ENCODE assay signal across 25 cellular contexts in the genomic region with DNA sequence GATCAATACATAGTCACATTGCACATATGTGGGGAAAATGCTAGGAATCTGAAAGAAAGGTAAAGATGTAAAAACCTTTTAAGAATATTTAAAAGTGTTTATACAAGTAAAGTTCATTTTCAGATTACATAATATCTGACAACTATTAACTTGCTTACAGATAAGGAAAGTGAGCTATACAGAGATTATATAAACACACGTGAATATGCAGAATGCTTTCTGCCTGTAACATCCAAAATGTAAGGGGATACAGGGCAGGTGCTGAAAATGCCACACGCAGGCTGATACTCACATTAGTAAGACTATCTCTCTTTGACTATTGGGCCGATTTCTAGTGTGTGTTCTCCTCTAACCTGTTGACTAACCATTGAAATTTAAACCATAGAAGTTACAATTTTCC. TPM values are rescaled to one million over a fixed set of nuclear protein-coding genes. Genes with fewer than 3 reads are reported as not detected.
DNase-seq lines count a peak whose midpoint lies in the region; ATAC-seq, FAIRE-seq and TF ChIP-seq lines count a peak whose summit lies in the region.
"Had no signal": no experiment of that assay in that cellular context is flagged by ENCODE, and none has a peak within 500 bp of the region (broad histone marks: within the 10 kb centered on the region; RNA-seq: fewer than 3 reads in every experiment).

No MANE protein-coding gene starts in this region.

- H3K9me2 ChIP-seq in PC-3 (replicated peaks; ENCODE audit: low read length): no peaks in the 10 kb centered on the region

- H3K4me2 ChIP-seq in HepG2 (ENCODE audit: low read depth, low read length) (no peak overlapping the region), PC-3 (ENCODE audit: low read length) (0 out of 2 replicates have a peak overlapping the region, but pooled peaks have one; percentile 68)
- H3K4me2 ChIP-seq: BLaER1 treated with 17β-estradiol and CSF1 and Interleukin-3, amounts not matched to agents 10 nM and 100 nM had no signal

- intact Hi-C loops in right lobe of liver (cut with DNase I): no loop called here
- intact Hi-C loops in HepG2 (cut with micrococcal nuclease; ENCODE audit: unreplicated experiment): no loop called here
- intact Hi-C loops in PC-3 (cut with micrococcal nuclease): loop anchor here (5.0 kb wide), 1 partner anchor 44 kb away; no protein-coding TSS in a partner anchor
- intact Hi-C loops in colonic mucosa (cut with DNase I): no loop called here

- no peaks in the 10 kb centered on the region for H3K27me3 ChIP-seq in right lobe of liver
- peaks cover 0 to 6% of the 10 kb centered on the region in 2 experiments; a peak in 2 of 5 replicates for H3K27me3 ChIP-seq in HepG2 (ENCODE audit: control insufficient read depth in 1 of 2, insufficient read depth in 2 of 2, low read length in 2 of 2)
- H3K27me3 ChIP-seq in PC-3 (ENCODE audit: low read length): no peaks in the 10 kb centered on the region
- no peaks in the 10 kb centered on the region for H3K27me3 ChIP-seq in colonic mucosa
- H3K27me3 ChIP-seq: BLaER1 treated with 17β-estradiol and CSF1 and Interleukin-3, amounts not matched to agents 10 nM and 100 nM had no signal

- no peak for DNase-seq in right lobe of liver
- DNase-seq in HepG2 (ENCODE audit: low spot score): no peak
- DNase-seq in PC-3: no peak
- no peak for DNase-seq in colonic mucosa
- DNase-seq in anterior cingulate cortex (lab: John Stamatoyannopoulos, UW): no peak
- DNase-seq in occipital lobe (lab: John Stamatoyannopoulos, UW): no peak
- no peak for DNase-seq in progenitor cell of endocrine pancreas (ENCODE audit: low spot score, unreplicated experiment)
- no peak for DNase-seq in SKM-1 (lab: John Stamatoyannopoulos, UW; ENCODE audit: unreplicated experiment)
- DNase-seq: 8988T; CD8-positive, alpha-beta T cell; DMS153; GM23248; H9; Karpas-422; NCI-H1694; NCI-H2107; NCI-H2227 treated with DMSO at 0.1 percent for 48 hours; NCI-H510A treated with DMSO at 0.1 percent for 48 hours; NCI-H748 treated with DMSO at 0.1 percent for 48 hours had no signal

- peaks cover 2% of the 10 kb centered on the region for H3K36me3 Mint-ChIP-seq in progenitor cell of endocrine pancreas (ENCODE audit: insufficient read depth)

- FAIRE-seq in HepG2 (lab: Jason Lieb, UNC): no peak
- FAIRE-seq: GM18507, HTR-8/SVneo had no signal

- H3K36me3 ChIP-seq in right lobe of liver: no peaks in the 10 kb centered on the region
- no peaks in the 10 kb centered on the region for H3K36me3 ChIP-seq in HepG2 (replicated peaks in 1 of 2; ENCODE audit: control insufficient read depth in 1 of 2, insufficient read depth in 2 of 2, low read length in 2 of 2)
- H3K36me3 ChIP-seq in PC-3 (ENCODE audit: low read depth, low read length): peaks cover 7% of the 10 kb centered on the region; the same call in 1 of the 2 replicates
- no peaks in the 10 kb centered on the region for H3K36me3 ChIP-seq in colonic mucosa

- no peak overlapping the region for H3K4me3 Mint-ChIP-seq in progenitor cell of endocrine pancreas (ENCODE audit: low read depth)
- H3K4me3 Mint-ChIP-seq: CD8-positive, alpha-beta T cell; H9; IgD-negative memory B cell had no signal

- in situ Hi-C loops in HepG2 (cut with HindIII; ENCODE audit: extremely low pct_ligation_motif_present, low pct_unique_long_range_greater_than_20kb): no loop called here

- POLR2A ChIA-PET in HepG2 (lab: Yijun Ruan, JAX) (no interaction called here), PC-3 (lab: Charles Lee; ENCODE audit: unreplicated experiment) (no interaction called here)

- H3K9me3 Mint-ChIP-seq in progenitor cell of endocrine pancreas (ENCODE audit: low read depth): peaks cover 22% of the 10 kb centered on the region

- H3K79me2 ChIP-seq in HepG2 (ENCODE audit: insufficient read depth, low read length): no peaks in the 10 kb centered on the region
- H3K79me2 ChIP-seq in PC-3 (ENCODE audit: low read length): no peaks in the 10 kb centered on the region

- H3K9me3 ChIP-seq in right lobe of liver (peaks cover 0 to 11% (median 0%) of the 10 kb centered on the region in 4 donors), HepG2 (ENCODE audit: low read length) (peaks cover 16% of the 10 kb centered on the region; the same call in 1 of the 2 replicates), PC-3 (ENCODE audit: low read length) (peaks cover 5% of the 10 kb centered on the region; the same call in 1 of the 2 replicates), colonic mucosa (no peaks in the 10 kb centered on the region)

- H4K20me1 ChIP-seq in HepG2 (ENCODE audit: insufficient read depth, low read length): no peaks in the 10 kb centered on the region
- no peaks in the 10 kb centered on the region for H4K20me1 ChIP-seq in PC-3 (ENCODE audit: low read length)
- H4K20me1 ChIP-seq: BLaER1 treated with 17β-estradiol and CSF1 and Interleukin-3, amounts not matched to agents 10 nM and 100 nM had no signal

- H3K4me1 ChIP-seq in right lobe of liver: peaks cover 0 to 8% (median 0%) of the 10 kb centered on the region in 4 donors
- H3K4me1 ChIP-seq in HepG2 (ENCODE audit: insufficient read depth, low read length): no peaks in the 10 kb centered on the region
- peaks cover 38% of the 10 kb centered on the region for H3K4me1 ChIP-seq in PC-3 (ENCODE audit: insufficient read depth, low read length)
- peaks cover 4% of the 10 kb centered on the region for H3K4me1 ChIP-seq in colonic mucosa

- BruUV-seq in HepG2 (replicated peaks; lab: Mats Ljungman, UMichigan) (no TSS peak), PC-3 (replicated peaks; lab: Mats Ljungman, UMichigan) (no TSS peak)

- H3F3A ChIP-seq in PC-3 (ENCODE audit: low read length, unreplicated experiment): no peaks in the 10 kb centered on the region

- H3K4me1 Mint-ChIP-seq in progenitor cell of endocrine pancreas (ENCODE audit: low read depth): peaks cover 14% of the 10 kb centered on the region

- H3K27ac ChIP-seq in right lobe of liver: no peak overlapping the region
- H3K27ac ChIP-seq in HepG2 (ENCODE audit: extremely low read length, insufficient read depth, low read length): no peak overlapping the region
- peak overlapping the region; percentile 97 for H3K27ac ChIP-seq in PC-3 (ENCODE audit: low read length)
- peak overlapping the region; percentile 55 for H3K27ac ChIP-seq in colonic mucosa
- H3K27ac ChIP-seq: BLaER1 treated with 17β-estradiol and CSF1 and Interleukin-3, amounts not matched to agents 10 nM and 100 nM; GM23248 had no signal

- H2AFZ ChIP-seq in HepG2 (ENCODE audit: low read length): no peak overlapping the region
- no peak overlapping the region for H2AFZ ChIP-seq in PC-3 (ENCODE audit: low read length)
- H2AFZ ChIP-seq: GM23248 had no signal

- TF ChIP-seq POLR2A in right lobe of liver (IDR thresholded peaks at IDR 0.05) (no peak), HepG2 (IDR thresholded peaks at IDR 0.05; ENCODE audit: insufficient read depth in 1 of 2, low read depth in 2 of 2, low read length in 2 of 2) (no peak)

- H3K4me3 ChIP-seq in right lobe of liver: no peak overlapping the region
- H3K4me3 ChIP-seq in HepG2 (replicated peaks in 1 of 3; ENCODE audit: insufficient read depth in 1 of 3, low read depth in 2 of 3, low read length in 3 of 3): no peak overlapping the region
- no peak overlapping the region for H3K4me3 ChIP-seq in PC-3 (ENCODE audit: low read length)
- H3K4me3 ChIP-seq in colonic mucosa: no peak overlapping the region
- H3K4me3 ChIP-seq: BLaER1 treated with 17β-estradiol and CSF1 and Interleukin-3, amounts not matched to agents 10 nM and 100 nM; GM23248 had no signal

- TF ChIP-seq RAD21 in HepG2 (CRISPR knock-in tag; IDR thresholded peaks at IDR 0.05): no peak

- TF ChIP-seq EP300 in HepG2 (IDR thresholded peaks at IDR 0.05; ENCODE audit: low read depth in 2 of 2, low read length in 2 of 2) (no peak), HepG2 (CRISPR knock-in tag; IDR thresholded peaks at IDR 0.05; ENCODE audit: borderline replicate concordance) (no peak)

- peak; percentile 36 to 51 (median 44) for ATAC-seq in right lobe of liver
- ATAC-seq in HepG2: no peak
- no peak for ATAC-seq in PC-3
- ATAC-seq: CD8-positive, alpha-beta T cell; SK-N-SH treated with all-trans-retinoic acid at 6 μM for 48 hours had no signal

- 46% methylated on average over 3 of the region's 3 CpGs for WGBS in right lobe of liver (ENCODE audit: insufficient coverage, low coverage, low lambda C conversion rate, missing lambda C conversion rate)
- WGBS in HepG2 (ENCODE audit: low lambda C conversion rate): 4% methylated on average over 3 of the region's 3 CpGs

- no peak for TF ChIP-seq CTCF in right lobe of liver (IDR thresholded peaks at IDR 0.05)
- no peak for TF ChIP-seq CTCF in HepG2 (CRISPR knock-in tag; IDR thresholded peaks at IDR 0.05)
- TF ChIP-seq CTCF in PC-3 (conservative IDR thresholded peaks at IDR 0.05; ENCODE audit: low read depth, low read length): no peak
- TF ChIP-seq CTCF in colonic mucosa (IDR thresholded peaks at IDR 0.05): no peak
- TF ChIP-seq CTCF in progenitor cell of endocrine pancreas (IDR thresholded peaks at IDR 0.05; ENCODE audit: unreplicated experiment): no peak

- H3K27ac Mint-ChIP-seq in progenitor cell of endocrine pancreas: no peak overlapping the region
- H3K27ac Mint-ChIP-seq: CD8-positive, alpha-beta T cell; H9; IgD-negative memory B cell had no signal

- CTCF ChIA-PET in HepG2 (lab: Yijun Ruan, JAX; ENCODE audit: low intra/inter-chr PET ratio, low total read pairs): no interaction called here
- CTCF ChIA-PET in PC-3 (lab: Charles Lee): no interaction called here

- H3K9ac ChIP-seq in HepG2 (ENCODE audit: insufficient read depth, low read depth, low read length) (no peak overlapping the region), PC-3 (ENCODE audit: low read length) (no peak overlapping the region; the same call in 1 of the 2 replicates), colonic mucosa (ENCODE audit: low read depth in 2 of 2, low read length in 2 of 2) (no peak overlapping the region)
- H3K9ac ChIP-seq: BLaER1 treated with 17β-estradiol and CSF1 and Interleukin-3, amounts not matched to agents 10 nM and 100 nM; GM23248 had no signal

- H3K27me3 Mint-ChIP-seq in progenitor cell of endocrine pancreas: no peaks in the 10 kb centered on the region
- H3K27me3 Mint-ChIP-seq: IgD-negative memory B cell had no signal

RNA-seq across cellular contexts. Expression of gene MAP7, which starts 17.9 kb away (rescaled TPM):
- 10 to 100 TPM; 14.8 to 20.9 (median 17.9) TPM for total RNA-seq in right lobe of liver
- total RNA-seq in HepG2 (2016; rRNA removed; fragmentation: Illumina TruSeq; extraction: Trizol): 0.04 and 0.07 TPM in 2 replicates
- not detected in 2 replicates for total RNA-seq in HepG2 (2016; cell fraction: cytosol; rRNA removed; fragmentation: Illumina TruSeq; extraction: Trizol; ENCODE audit: low read depth)
- total RNA-seq in HepG2 (2016; cell fraction: insoluble cytoplasmic fraction; rRNA removed; fragmentation: Illumina TruSeq; extraction: Trizol): not detected in 2 replicates
- 0.06 and 0.07 TPM in 2 replicates for total RNA-seq in HepG2 (2016; cell fraction: membrane; rRNA removed; fragmentation: Illumina TruSeq; extraction: Trizol)
- not detected in 2 replicates for total RNA-seq in HepG2 (2016; cell fraction: nucleus; rRNA removed; fragmentation: Illumina TruSeq; extraction: Trizol)
- polyA plus RNA-seq in HepG2 (2011; rRNA removed): not detected in 2 replicates
- polyA plus RNA-seq in HepG2 (2011; cell fraction: cytosol; rRNA removed): not detected in 2 replicates
- not detected in 2 replicates for polyA plus RNA-seq in HepG2 (2011; cell fraction: nucleus; rRNA removed)
- polyA plus RNA-seq in HepG2 (2012): not detected in 2 replicates
- polyA plus RNA-seq in HepG2 (2016; cell fraction: cytosol; fragmentation: Illumina TruSeq; extraction: Trizol; ENCODE audit: low read depth): not detected in 2 replicates
- 0.05 and 0.13 TPM in 2 replicates for polyA plus RNA-seq in HepG2 (2016; cell fraction: insoluble cytoplasmic fraction; fragmentation: Illumina TruSeq; extraction: Trizol; ENCODE audit: low read depth)
- polyA plus RNA-seq in HepG2 (2016; cell fraction: membrane; fragmentation: Illumina TruSeq; extraction: Trizol; ENCODE audit: low read depth): not detected in 2 replicates
- polyA plus RNA-seq in HepG2 (2016; cell fraction: nucleus; fragmentation: Illumina TruSeq; extraction: Trizol; ENCODE audit: insufficient read depth, low read depth): not detected in 2 replicates
- polyA minus RNA-seq in HepG2 (2011; rRNA and poly(A)+ RNA removed; ENCODE audit: low replicate concordance): 26.0 TPM in 1 of 2 replicates, not detected in the other
- 0.18 TPM in 1 of 2 replicates, not detected in the other for polyA minus RNA-seq in HepG2 (2011; cell fraction: cytosol; rRNA and poly(A)+ RNA removed)
- 0.13 TPM in 1 of 2 replicates, not detected in the other for polyA minus RNA-seq in HepG2 (2011; cell fraction: nucleus; rRNA and poly(A)+ RNA removed)
- 13.9 and 25.3 TPM in 2 replicates for total RNA-seq in PC-3 (2014; rRNA removed)
- total RNA-seq in colonic mucosa: 10 to 100 TPM; 69.4 to 74.3 TPM
- total RNA-seq in occipital lobe: 6.1 TPM
- total RNA-seq in progenitor cell of endocrine pancreas: 90.3 and 101 TPM in 2 replicates
- total RNA-seq: G401 had no signal

Comparison
In these comparisons a context has a peak if more than half of its experiments do, and no peak if none do; other contexts are left out.
1. ATAC-seq: peak in right lobe of liver (4 of 4); none in HepG2 (single experiment) and PC-3 (single experiment).
2. H3K27ac ChIP-seq: peak in PC-3 (single experiment) and colonic mucosa (single experiment); none in right lobe of liver (0 of 3) and HepG2 (single experiment).